15 cellular contexts compared by ENCODE assay signal in genomic region chr15:36914962-36915808, GRCh38.
DNase-seq lines count a peak whose midpoint lies in the region; ATAC-seq and TF ChIP-seq lines count a peak whose summit lies in the region.
"Had no signal": no experiment of that assay in that cellular context is flagged by ENCODE, and none has a peak within 500 bp of the region (broad histone marks: within the 10 kb centered on the region; RNA-seq: fewer than 3 reads in every experiment).

No MANE protein-coding gene starts in this region.

- no peak overlapping the region for H3K4me3 Mint-ChIP-seq in mesothelial cell of epicardium
- H3K4me3 Mint-ChIP-seq: activated CD8-positive, alpha-beta T cell treated with anti-CD3 and anti-CD28 coated beads for 36 hours; CD4-positive, alpha-beta memory T cell had no signal

- H3K27ac ChIP-seq in SK-N-SH (ENCODE audit: low read depth in 2 of 2, low read length in 1 of 2) (peak overlapping the region in 1 of 2 experiments; percentile 48; a peak in 2 of 4 replicates), uterus (peak overlapping the region; percentile 73 to 81), thyroid gland (peak overlapping the region in 1 of 3 donors; percentile 30)
- H3K27ac ChIP-seq: A549, SK-N-MC had no signal

- peaks cover 70% of the 10 kb centered on the region for H3K79me2 ChIP-seq in SK-N-SH (ENCODE audit: insufficient read depth)

- TF ChIP-seq CTCF in SK-N-SH (IDR thresholded peaks at IDR 0.05): no peak
- no peak for TF ChIP-seq CTCF in fibroblast of pulmonary artery (IDR thresholded peaks at IDR 0.05; ENCODE audit: low read length, missing control alignments)
- TF ChIP-seq CTCF in mesothelial cell of epicardium (IDR thresholded peaks at IDR 0.05; ENCODE audit: unreplicated experiment): no peak
- no peak for TF ChIP-seq CTCF in uterus (IDR thresholded peaks at IDR 0.05)
- no peak for TF ChIP-seq CTCF in thyroid gland (IDR thresholded peaks at IDR 0.05)

- peaks cover 44% of the 10 kb centered on the region for H3K36me3 Mint-ChIP-seq in mesothelial cell of epicardium
- H3K36me3 Mint-ChIP-seq: CD4-positive, alpha-beta memory T cell had no signal

- H3K4me1 Mint-ChIP-seq in mesothelial cell of epicardium: peaks cover 61% of the 10 kb centered on the region
- H3K4me1 Mint-ChIP-seq: CD4-positive, alpha-beta memory T cell had no signal

- H2AFZ ChIP-seq in SK-N-SH (ENCODE audit: low read depth): no peak overlapping the region

- peak overlapping the region; percentile 92 for H3K27ac Mint-ChIP-seq in mesothelial cell of epicardium
- H3K27ac Mint-ChIP-seq: activated CD8-positive, alpha-beta T cell treated with anti-CD3 and anti-CD28 coated beads for 36 hours; CD4-positive, alpha-beta memory T cell had no signal

- POLR2A ChIA-PET in SK-N-SH (lab: Yijun Ruan, JAX): no interaction called here

- CTCF ChIA-PET in SK-N-SH (lab: Yijun Ruan, JAX): interaction anchor here (0.7 to 0.9 kb wide), 2 partner anchors 131 to 1163 kb away, joined by 3 read pairs; no protein-coding TSS in a partner anchor

- peaks cover 4% of the 10 kb centered on the region for H3F3A ChIP-seq in SK-N-SH (replicated peaks; ENCODE audit: insufficient read depth)

- H3K4me3 ChIP-seq in SK-N-SH (ENCODE audit: low read depth in 2 of 2, low read length in 1 of 2): no peak overlapping the region
- peak overlapping the region; percentile 19 for H3K4me3 ChIP-seq in fibroblast of pulmonary artery (replicated peaks; ENCODE audit: low read depth, low read length)
- H3K4me3 ChIP-seq in uterus: no peak overlapping the region
- no peak overlapping the region for H3K4me3 ChIP-seq in thyroid gland (replicated peaks in 1 of 3)
- H3K4me3 ChIP-seq: A549, SK-N-MC had no signal

- TF ChIP-seq POLR2A in uterus (IDR thresholded peaks at IDR 0.05): no peak
- no peak for TF ChIP-seq POLR2A in thyroid gland (IDR thresholded peaks at IDR 0.05)

- no peak overlapping the region for H3K4me2 ChIP-seq in SK-N-SH
- H3K4me2 ChIP-seq: A549 had no signal

- no peak for TF ChIP-seq EP300 in SK-N-SH (IDR thresholded peaks at IDR 0.05; ENCODE audit: borderline replicate concordance in 1 of 2, low read depth in 1 of 2, low read length in 1 of 2)

- H3K27me3 ChIP-seq in SK-N-SH (ENCODE audit: insufficient read depth) (no peaks in the 10 kb centered on the region), uterus (no peaks in the 10 kb centered on the region), thyroid gland (no peaks in the 10 kb centered on the region)

- WGBS in SK-N-SH (ENCODE audit: low lambda C conversion rate): 95% methylated on average over 3 of the region's 3 CpGs
- WGBS in thyroid gland, 2 donors: 69 to 71% methylated on average over 3 of the region's 3 CpGs

- ATAC-seq in SK-N-SH treated with all-trans-retinoic acid at 6 μM for 48 hours (peak; percentile 7; the same call in 2 of the 3 replicates), GM19452 (IDR thresholded peaks at IDR 0.05; ENCODE audit: unreplicated experiment) (no peak)
- ATAC-seq: A549; activated CD8-positive, alpha-beta T cell treated with anti-CD3 and anti-CD28 coated beads for 36 hours had no signal

- peaks cover 24% of the 10 kb centered on the region for H4K20me1 ChIP-seq in SK-N-SH (ENCODE audit: insufficient read depth)

- H3K9ac ChIP-seq in SK-N-SH: no peak overlapping the region

- H3K9me3 ChIP-seq in SK-N-SH (no peaks in the 10 kb centered on the region), uterus (no peaks in the 10 kb centered on the region), thyroid gland (no peaks in the 10 kb centered on the region)
- H3K9me3 ChIP-seq: A549 had no signal

- TF ChIP-seq RAD21 in SK-N-SH (IDR thresholded peaks at IDR 0.05; ENCODE audit: low read length): no peak

- H3K27me3 Mint-ChIP-seq in mesothelial cell of epicardium (ENCODE audit: low read depth): no peaks in the 10 kb centered on the region
- H3K27me3 Mint-ChIP-seq: activated CD8-positive, alpha-beta T cell treated with anti-CD3 and anti-CD28 coated beads for 36 hours had no signal

- DNase-seq in SK-N-SH: no peak
- DNase-seq in fibroblast of pulmonary artery (ENCODE audit: low read depth): peak; percentile 92
- DNase-seq in mesothelial cell of epicardium (ENCODE audit: low spot score in 2 of 2, unreplicated experiment in 2 of 2): no peak
- no peak for DNase-seq in uterus
- no peak for DNase-seq in stimulated activated CD4-positive, alpha-beta T cell treated with anti-CD3 and anti-CD28 coated beads, Interleukin-4, amount 100 ng/mL, for 4 hours
- DNase-seq in thyroid gland: no peak
- DNase-seq: activated CD8-positive, alpha-beta T cell treated with anti-CD3 and anti-CD28 coated beads for 36 hours; CD4-positive, alpha-beta memory T cell; effector memory CD4-positive, alpha-beta T cell; posterior cingulate gyrus; trophoblast cell had no signal

- no peaks in the 10 kb centered on the region for H3K9me2 ChIP-seq in SK-N-SH

- H3K36me3 ChIP-seq in SK-N-SH (replicated peaks in 1 of 2; ENCODE audit: control insufficient read depth in 1 of 2, insufficient read depth in 2 of 2, low read length in 1 of 2) (peaks cover 52 to 72% of the 10 kb centered on the region in 2 experiments), uterus (no peaks in the 10 kb centered on the region), thyroid gland (no peaks in the 10 kb centered on the region)

- intact Hi-C loops in uterus (cut with DNase I; ENCODE audit: low total_unique reads): no loop called here
- intact Hi-C loops in thyroid gland (cut with DNase I): no loop called here

- peaks cover 0 to 12% of the 10 kb centered on the region in 2 experiments; a peak in 2 of 4 replicates for H3K4me1 ChIP-seq in SK-N-SH (ENCODE audit: control insufficient read depth in 1 of 2, insufficient read depth in 2 of 2, low read depth in 1 of 2, low read length in 1 of 2)
- H3K4me1 ChIP-seq in uterus: peaks cover 0 to 4% of the 10 kb centered on the region in 2 donors
- H3K4me1 ChIP-seq in thyroid gland: no peaks in the 10 kb centered on the region

- H3K9me3 Mint-ChIP-seq in mesothelial cell of epicardium: no peaks in the 10 kb centered on the region
- H3K9me3 Mint-ChIP-seq: activated CD8-positive, alpha-beta T cell treated with anti-CD3 and anti-CD28 coated beads for 36 hours; CD4-positive, alpha-beta memory T cell had no signal

TF ChIP-seq in SK-N-SH treated with all-trans-retinoic acid at 6 μM for 48 hours, 23 proteins besides CTCF, POLR2A, EP300 and RAD21:
- TF ChIP-seq RARB (CRISPR knock-in tag; IDR thresholded peaks at IDR 0.05): no peak
- no peak for TF ChIP-seq ESRRG (CRISPR knock-in tag; IDR thresholded peaks at IDR 0.05)
- no peak for TF ChIP-seq PPARA (CRISPR knock-in tag; IDR thresholded peaks at IDR 0.05; ENCODE audit: borderline replicate concordance)
- no peak for TF ChIP-seq ARNTL (CRISPR knock-in tag; IDR thresholded peaks at IDR 0.05; ENCODE audit: borderline replicate concordance, low read depth)
- TF ChIP-seq ZC3H10 (CRISPR knock-in tag; IDR thresholded peaks at IDR 0.05): no peak
- TF ChIP-seq OSR1 (CRISPR knock-in tag; IDR thresholded peaks at IDR 0.05): no peak
- no peak for TF ChIP-seq ZNF8 (CRISPR knock-in tag; IDR thresholded peaks at IDR 0.05)
- no peak for TF ChIP-seq ZFP3 (CRISPR knock-in tag; IDR thresholded peaks at IDR 0.05)
TF ChIP-seq in SK-N-SH treated with all-trans-retinoic acid at 6 μM for 48 hours: peak in this region for 0.

TF ChIP-seq in SK-N-SH, 30 proteins besides CTCF, POLR2A, EP300 and RAD21:
- TF ChIP-seq FOSL2 (IDR thresholded peaks at IDR 0.05; ENCODE audit: borderline replicate concordance, low read depth) (no peak), TAF1 (IDR thresholded peaks at IDR 0.05; ENCODE audit: borderline replicate concordance, low read depth, low read length) (no peak), POLR2AphosphoS5 (IDR thresholded peaks at IDR 0.05; ENCODE audit: low read depth, low read length) (no peak)
